In genomic region chr4:67700119-67700873, GRCh38 we compare ENCODE assay signal across 8 cellular contexts. TPM values are rescaled to one million over a fixed set of nuclear protein-coding genes. Genes with fewer than 3 reads are reported as not detected.
DNase-seq lines count a peak whose midpoint lies in the region; ATAC-seq and TF ChIP-seq lines count a peak whose summit lies in the region.

No MANE protein-coding gene starts in this region.

- ATAC-seq in left colon, result peak; percentile 13

- no peaks in the 10 kb centered on the region for H3K9me3 Mint-ChIP-seq in MCF 10A (ENCODE audit: unreplicated experiment)

- peaks cover 30% of the 10 kb centered on the region for H3K4me1 Mint-ChIP-seq in MCF 10A (ENCODE audit: insufficient read depth, unreplicated experiment)

- peak overlapping the region; percentile 82 for H3K4me3 ChIP-seq in HAP-1

- CTCF ChIA-PET in MCF 10A (lab: Yijun Ruan, JAX), result interaction anchor here (0.7 to 2.8 kb wide), 12 partner anchors 12 to 150 kb away, joined by 3 to 7 read pairs (median 3); no protein-coding TSS in a partner anchor

- peaks cover 6% of the 10 kb centered on the region for H3K36me3 Mint-ChIP-seq in MCF 10A (ENCODE audit: insufficient read depth, unreplicated experiment)

- TSS peak; percentile 54 for BruUV-seq in MCF 10A (replicated peaks; lab: Mats Ljungman, UMichigan)

- H3K27ac ChIP-seq in temporal lobe (ENCODE audit: low read depth, low read length), result peak overlapping the region; percentile 62

- peaks cover 8% of the 10 kb centered on the region; the same call in 1 of the 2 replicates for H3K4me1 ChIP-seq in HAP-1

- H3K4me3 Mint-ChIP-seq in MCF 10A (ENCODE audit: unreplicated experiment), result peak overlapping the region; percentile 85

- POLR2A ChIA-PET in MCF 10A (lab: Yijun Ruan, JAX), result interaction anchor here (0.6 to 2.8 kb wide), 17 partner anchors 8 to 361 kb away, joined by 3 to 14 read pairs (median 4); partner anchors contain the start of gene CENPC

- peak; percentile 45 for DNase-seq in SIG-M5 treated with dmso at 0.1 percent for 504 hours (lab: John Stamatoyannopoulos, UW; ENCODE audit: unreplicated experiment)
- DNase-seq in SIG-M5 (lab: John Stamatoyannopoulos, UW), result no peak
- peak in 1 of 2 experiments; percentile 22 for DNase-seq in HAP-1 (ENCODE audit: low spot score in 2 of 2)
- peak; percentile 14 to 53 for DNase-seq in NCI-H526 (lab: John Stamatoyannopoulos, UW)
- DNase-seq in MCF 10A (ENCODE audit: unreplicated experiment), result peak; percentile 39
- DNase-seq in left colon, result no peak
- no peak for DNase-seq in activated CD4-positive, CD25-positive, alpha-beta regulatory T cell (lab: John Stamatoyannopoulos, UW)

- in situ Hi-C loops in HAP-1 (cut with MboI; ENCODE audit: low sequenced_read_pairs), result no loop called here

- no peaks in the 10 kb centered on the region for H3K9me3 ChIP-seq in HAP-1

- no peaks in the 10 kb centered on the region for H3K27me3 ChIP-seq in HAP-1 (ENCODE audit: low read depth)

- H3K27ac Mint-ChIP-seq in MCF 10A (ENCODE audit: low read depth, unreplicated experiment), result peak overlapping the region; percentile 95

- H3K27me3 Mint-ChIP-seq in MCF 10A (ENCODE audit: insufficient read depth, unreplicated experiment), result no peaks in the 10 kb centered on the region

- no peak for TF ChIP-seq CTCF in MCF 10A (IDR thresholded peaks at IDR 0.05; ENCODE audit: unreplicated experiment)

- intact Hi-C loops in MCF 10A (cut with micrococcal nuclease), result loop anchor here (2.0 kb wide), 1 partner anchor 47 kb away; no protein-coding TSS in a partner anchor
- intact Hi-C loops in left colon (cut with DNase I, micrococcal nuclease), result no loop called here

- H3K36me3 ChIP-seq in HAP-1 (replicated peaks), result peaks cover 1% of the 10 kb centered on the region; the same call in 1 of the 2 replicates

RNA-seq across cellular contexts. Expression of gene UBA6, which starts 0.7 kb away (rescaled TPM):
- total RNA-seq in MCF 10A (2022) (83.1 and 97.4 TPM in 2 replicates), left colon (10 to 100 TPM; 45.0 to 54.7 TPM), temporal lobe (86.1 TPM)

RNA-seq across cellular contexts. Expression of gene GNRHR, which starts 53.9 kb away (rescaled TPM):
- total RNA-seq in MCF 10A (2022), result not detected in 2 replicates
- not detected for total RNA-seq in left colon
- total RNA-seq in temporal lobe, result under 0.01 TPM

Comparison
In these comparisons a context has a peak if more than half of its experiments do, and no peak if none do; other contexts are left out.
1. DNase-seq: peak in SIG-M5 treated with dmso at 0.1 percent for 504 hours (single experiment), NCI-H526 (2 of 2) and MCF 10A (single experiment); none in SIG-M5 (single experiment), left colon (0 of 2) and activated CD4-positive, CD25-positive, alpha-beta regulatory T cell (0 of 4).